Comparison of ENCODE assay signal across 14 cellular contexts in the genomic region with DNA sequence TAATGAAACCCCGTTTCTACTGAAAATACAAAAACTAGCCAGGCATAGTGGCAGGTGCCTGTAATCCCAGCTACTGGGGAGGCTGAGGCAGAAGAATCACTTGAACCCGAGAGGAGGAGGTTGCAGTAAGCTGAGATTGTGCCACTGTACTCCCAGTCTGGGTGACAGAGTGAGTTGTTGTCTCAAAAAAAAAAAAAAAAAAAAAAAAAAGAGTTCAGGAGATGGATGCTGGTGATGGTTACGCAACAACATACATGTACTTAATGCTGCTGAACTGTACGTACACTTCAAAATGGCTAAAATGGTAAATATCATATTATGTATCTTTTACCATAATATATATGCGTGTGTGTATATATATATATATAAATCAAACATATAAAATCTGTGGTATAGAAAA. TPM values are rescaled to one million over a fixed set of nuclear protein-coding genes. Genes with fewer than 3 reads are reported as not detected.
DNase-seq lines count a peak whose midpoint lies in the region; TF ChIP-seq lines count a peak whose summit lies in the region.
"Had no signal": no experiment of that assay in that cellular context is flagged by ENCODE, and none has a peak within 500 bp of the region (broad histone marks: within the 10 kb centered on the region; RNA-seq: fewer than 3 reads in every experiment).

No MANE protein-coding gene starts in this region.

- H3K4me2 ChIP-seq in fibroblast of lung (ENCODE audit: extremely low read depth, insufficient read depth, low read length), result no peak overlapping the region

- TF ChIP-seq CTCF in RWPE1 (conservative IDR thresholded peaks at IDR 0.05; ENCODE audit: low read depth), result no peak
- TF ChIP-seq CTCF in fibroblast of lung (conservative IDR thresholded peaks at IDR 0.05 in 1 of 2, IDR thresholded peaks at IDR 0.05 in 1 of 2; ENCODE audit: low read depth in 1 of 2, low read length in 2 of 2), result no peak
- TF ChIP-seq CTCF in spleen (IDR thresholded peaks at IDR 0.05 in 8 of 11, conservative IDR thresholded peaks at IDR 0.05 in 3 of 11), result no peak

- POLR2A ChIA-PET in RWPE1 (lab: Yijun Ruan, JAX; ENCODE audit: low non-redundant PET), result no interaction called here

- no peak overlapping the region for H2AFZ ChIP-seq in fibroblast of lung (ENCODE audit: low read length)

- no peak overlapping the region for H3K9ac ChIP-seq in fibroblast of lung (ENCODE audit: insufficient read depth, low read length)

- H3K27ac ChIP-seq in RWPE1, result peak overlapping the region; percentile 95
- H3K27ac ChIP-seq in fibroblast of lung (ENCODE audit: insufficient read depth, low read length), result peak overlapping the region; percentile 1
- H3K27ac ChIP-seq in spleen, result peak overlapping the region in 5 of 8 donors; percentile 74 to 92 (median 90)
- no peak overlapping the region for H3K27ac ChIP-seq in SJCRH30

- WGBS in spleen, 5 donors, result 71 to 83% (median 73%) methylated on average over 5 of the region's 5 CpGs

- H3K9me3 ChIP-seq in fibroblast of lung (ENCODE audit: control insufficient read depth, insufficient read depth, low read depth, low read length) (no peaks in the 10 kb centered on the region), spleen (no peaks in the 10 kb centered on the region), SJCRH30 (replicated peaks) (no peaks in the 10 kb centered on the region)

- no peak for TF ChIP-seq POLR2A in spleen (IDR thresholded peaks at IDR 0.05)

- H3K4me1 ChIP-seq in fibroblast of lung (ENCODE audit: control insufficient read depth, extremely low read depth, insufficient read depth, low read length), result peaks cover 58% of the 10 kb centered on the region
- H3K4me1 ChIP-seq in spleen, result peaks cover 10 to 100% (median 63%) of the 10 kb centered on the region in 6 donors
- peaks cover 58% of the 10 kb centered on the region for H3K4me1 ChIP-seq in SJCRH30

- H4K20me1 ChIP-seq in fibroblast of lung (ENCODE audit: control insufficient read depth, extremely low read depth, insufficient read depth, low read length), result peaks cover 2% of the 10 kb centered on the region

- DNase-seq in SKM-1 treated with dmso at 0.1 percent for 144 hours (lab: John Stamatoyannopoulos, UW; ENCODE audit: unreplicated experiment) (peak; percentile 14), SKM-1 (lab: John Stamatoyannopoulos, UW; ENCODE audit: unreplicated experiment) (no peak), RWPE1 (ENCODE audit: low spot score) (no peak), fibroblast of lung (ENCODE audit: low read depth in 2 of 2) (peak; percentile 51 to 69), spleen (no peak), mesenteric fat pad (ENCODE audit: low spot score) (no peak), T1000 (lab: John Stamatoyannopoulos, UW) (no peak), SJCRH30 (no peak)
- DNase-seq: activated CD8-positive, alpha-beta memory T cell treated with anti-CD3 and anti-CD28 coated beads, Interleukin-2, amount 50 U/mL, for 4 hours; cerebellar nuclear complex; GOT3; hypothalamus; NCI-H82; stimulated activated naive B cell treated with anti-CD40 and anti-IgM and Interleukin-4, amounts not matched to agents 10 μg/mL and 1 μg/mL and 100 μg/mL, for 72 hours had no signal

- intact Hi-C loops in spleen (cut with DNase I; ENCODE audit: low total_unique reads), result no loop called here

- H3K4me3 ChIP-seq in fibroblast of lung (replicated peaks in 1 of 4; ENCODE audit: control extremely low read depth in 1 of 4, insufficient read depth in 1 of 4, low read depth in 3 of 4, low read length in 4 of 4) (no peak overlapping the region), spleen (no peak overlapping the region), SJCRH30 (no peak overlapping the region)

- H3K36me3 ChIP-seq in fibroblast of lung (ENCODE audit: control insufficient read depth, insufficient read depth, low read length) (no peaks in the 10 kb centered on the region), spleen (no peaks in the 10 kb centered on the region), SJCRH30 (no peaks in the 10 kb centered on the region)

- H3K27me3 ChIP-seq in fibroblast of lung (ENCODE audit: control insufficient read depth, insufficient read depth, low read length) (no peaks in the 10 kb centered on the region), spleen (replicated peaks in 1 of 7) (peaks cover 0 to 7% (median 0%) of the 10 kb centered on the region in 7 donors), SJCRH30 (no peaks in the 10 kb centered on the region)

- peaks cover 95% of the 10 kb centered on the region for H3K79me2 ChIP-seq in fibroblast of lung (ENCODE audit: control insufficient read depth, insufficient read depth, low read length)

- CTCF ChIA-PET in RWPE1 (lab: Yijun Ruan, JAX), result no interaction called here

RNA-seq across cellular contexts. Expression of a gene that starts 29.0 kb away (rescaled TPM):
- total RNA-seq in fibroblast of lung (178 and 254 TPM in 2 replicates), spleen (100 to 1,000 TPM in 5 of 7 donors, 10 to 100 TPM in 2; 87.3 to 315 (median 121) TPM), mesenteric fat pad (215 TPM)
- polyA plus RNA-seq in fibroblast of lung (578 and 729 TPM in 2 replicates), spleen (10 to 100 TPM; 15.4 to 33.0 (median 26.0) TPM)
- polyA plus RNA-seq in fibroblast of lung (2012), result 491 and 638 TPM in 2 replicates
- polyA minus RNA-seq in fibroblast of lung (ENCODE audit: low replicate concordance), result 1,123 and 1,490 TPM in 2 replicates
- 101 and 104 TPM in 2 replicates for total RNA-seq in SJCRH30 (2014; rRNA removed; shearing (Covaris generic))

Comparison
In these comparisons a context has a peak if more than half of its experiments do, and no peak if none do; other contexts are left out.
1. DNase-seq: peak in SKM-1 treated with dmso at 0.1 percent for 144 hours (single experiment) and fibroblast of lung (2 of 2); none in SKM-1 (single experiment), RWPE1 (single experiment), spleen (single experiment), mesenteric fat pad (single experiment), T1000 (single experiment) and SJCRH30 (0 of 2).